In the genomic region with DNA sequence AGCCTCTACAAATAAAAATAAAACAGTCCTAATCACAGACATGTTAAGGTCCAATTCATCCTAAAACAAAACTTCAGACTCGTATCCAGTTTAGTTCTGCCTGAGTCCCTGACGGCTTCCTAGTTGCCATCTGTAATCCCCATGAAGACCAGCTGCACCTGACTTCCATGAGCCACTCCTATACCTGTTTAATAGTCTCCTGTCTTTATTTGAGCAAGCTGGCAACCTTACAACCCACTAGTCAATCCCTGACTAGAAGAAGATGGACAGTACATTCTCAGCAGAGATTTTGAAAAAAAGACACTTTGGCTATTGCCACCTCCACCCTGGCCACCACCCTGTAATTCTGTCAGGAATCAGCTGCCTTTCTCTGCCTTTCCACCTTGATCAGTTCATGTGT, we compare ENCODE assay signal across 36 cellular contexts.
"Had no signal": no experiment of that assay in that cellular context is flagged by ENCODE, and none has a peak within 500 bp of the region (broad histone marks: within the 10 kb centered on the region; RNA-seq: fewer than 3 reads in every experiment).

No MANE protein-coding gene starts in this region.

- H3K4me1 ChIP-seq: ascending aorta had no signal

- H3K9me3 Mint-ChIP-seq: activated B cell treated with CpG ODN at 0.5 μM for 24 hours; activated CD4-positive, alpha-beta memory T cell treated with anti-CD3 and anti-CD28 coated beads for 36 hours; activated CD4-positive, alpha-beta T cell treated with anti-CD3 and anti-CD28 coated beads, Interleukin-2, amount 10 ng/mL, durations not matched to agents 24 days and 14 days; activated CD8-positive, alpha-beta T cell treated with anti-CD3 and anti-CD28 coated beads for 36 hours; activated naive CD4-positive, alpha-beta T cell treated with anti-CD3 and anti-CD28 coated beads for 36 hours; activated naive CD4-positive, alpha-beta T cell treated with anti-CD3 and anti-CD28 coated beads, Interleukin-2, amount 50 U/mL, for 24 hours; activated naive CD8-positive, alpha-beta T cell treated with anti-CD3 and anti-CD28 coated beads, Interleukin-2, amount 10 ng/mL, durations not matched to agents 7 days and 5 days; activated naive CD8-positive, alpha-beta T cell treated with anti-CD3 and anti-CD28 coated beads, Interleukin-2, amount 50 U/mL, for 24 hours; activated T-cell treated with anti-CD3 and anti-CD28 coated beads, Interleukin-2, amount 50 U/mL, for 4 hours; activated T-cell treated with anti-CD3 and anti-CD28 coated beads, Interleukin-2, amount 50 U/mL, for 72 hours; activated T-helper 1 cell treated with anti-CD3 and anti-CD28 coated beads, Interleukin-12 subunit alpha, Interleukin-12 subunit beta, Interleukin-2, Interleukin-4 antibody, amounts not matched to agents 30 ng/mL and 10 ng/mL and 1 ng/mL, durations not matched to agents 14 hours and 24 hours and 36 hours; activated T-helper 17 cell treated with anti-CD3 and anti-CD28 coated beads, Interleukin-2, amount 50 U/mL, for 72 hours; brain; central memory CD8-positive, alpha-beta T cell; T-helper 1 cell treated with Interleukin-12 subunit alpha and Interleukin-12 subunit beta and Interleukin-4 antibody, amounts not matched to agents 30 μg/mL and 1 μg/mL, for 36 hours; T-helper 2 cell treated with Interferon-gamma antibody and Interleukin-4, amounts not matched to agents 5 μg/mL and 100 μg/mL, for 36 hours had no signal

- H3K4me3 ChIP-seq: ascending aorta, cardiac muscle cell had no signal

- H3K4me3 Mint-ChIP-seq: activated B cell treated with CpG ODN at 0.5 μM for 24 hours; activated CD4-positive, alpha-beta memory T cell treated with anti-CD3 and anti-CD28 coated beads for 36 hours; activated CD4-positive, alpha-beta T cell treated with anti-CD3 and anti-CD28 coated beads, Interleukin-2, amount 10 ng/mL, durations not matched to agents 24 days and 14 days; activated CD8-positive, alpha-beta T cell treated with anti-CD3 and anti-CD28 coated beads for 36 hours; activated naive CD4-positive, alpha-beta T cell treated with anti-CD3 and anti-CD28 coated beads for 36 hours; activated naive CD4-positive, alpha-beta T cell treated with anti-CD3 and anti-CD28 coated beads, Interleukin-2, amount 50 U/mL, for 24 hours; activated naive CD8-positive, alpha-beta T cell; activated naive CD8-positive, alpha-beta T cell treated with anti-CD3 and anti-CD28 coated beads, Interleukin-2, amount 10 ng/mL, durations not matched to agents 7 days and 5 days; activated naive CD8-positive, alpha-beta T cell treated with anti-CD3 and anti-CD28 coated beads, Interleukin-2, amount 50 U/mL, for 24 hours; activated T-cell treated with anti-CD3 and anti-CD28 coated beads, Interleukin-2, amount 50 U/mL, for 4 hours; activated T-cell treated with anti-CD3 and anti-CD28 coated beads, Interleukin-2, amount 50 U/mL, for 72 hours; activated T-helper 1 cell treated with anti-CD3 and anti-CD28 coated beads, Interleukin-12 subunit alpha, Interleukin-12 subunit beta, Interleukin-2, Interleukin-4 antibody, amounts not matched to agents 30 ng/mL and 10 ng/mL and 1 ng/mL, durations not matched to agents 14 hours and 24 hours and 36 hours; activated T-helper 17 cell treated with anti-CD3 and anti-CD28 coated beads, Interleukin-2, amount 50 U/mL, for 72 hours; brain; central memory CD8-positive, alpha-beta T cell; T-helper 1 cell treated with Interleukin-12 subunit alpha and Interleukin-12 subunit beta and Interleukin-4 antibody, amounts not matched to agents 30 μg/mL and 1 μg/mL, for 36 hours; T-helper 2 cell treated with Interferon-gamma antibody and Interleukin-4, amounts not matched to agents 5 μg/mL and 100 μg/mL, for 36 hours had no signal

- H3K36me3 ChIP-seq: ascending aorta, cardiac muscle cell had no signal

- DNase-seq: activated B cell treated with CpG ODN at 0.5 μM for 24 hours; activated CD4-positive, alpha-beta memory T cell treated with anti-CD3 and anti-CD28 coated beads for 36 hours; activated CD4-positive, alpha-beta T cell treated with anti-CD3 and anti-CD28 coated beads for 4 hours; activated CD4-positive, alpha-beta T cell treated with anti-CD3 and anti-CD28 coated beads, Interleukin-2, amount 10 ng/mL, durations not matched to agents 24 days and 14 days; activated CD4-positive, alpha-beta T cell treated with anti-CD3 and anti-CD28 coated beads, Interleukin-2, amount 50 U/mL, for 1 hour; activated CD4-positive, alpha-beta T cell treated with anti-CD3 and anti-CD28 coated beads, Interleukin-2, amount 50 U/mL, for 4 hours; activated CD4-positive, CD25-positive, alpha-beta regulatory T cell treated with anti-CD3 and anti-CD28 coated beads, Interleukin-2, amount 50 U/mL, for 72 hours; activated CD8-positive, alpha-beta memory T cell treated with anti-CD3 and anti-CD28 coated beads, Interleukin-2, amount 50 U/mL, for 4 hours; activated CD8-positive, alpha-beta T cell treated with anti-CD3 and anti-CD28 coated beads for 36 hours; activated effector memory CD4-positive, alpha-beta T cell treated with anti-CD3 and anti-CD28 coated beads, Interleukin-2, amount 50 U/mL, for 16 hours; activated gamma-delta T cell treated with Interleukin-2 at 50 U/mL for 16 hours; activated naive CD4-positive, alpha-beta T cell; activated naive CD4-positive, alpha-beta T cell treated with anti-CD3 and anti-CD28 coated beads for 36 hours; activated naive CD8-positive, alpha-beta T cell treated with anti-CD3 and anti-CD28 coated beads, Interleukin-2, amount 10 ng/mL, durations not matched to agents 7 days and 5 days; activated naive CD8-positive, alpha-beta T cell treated with anti-CD3 and anti-CD28 coated beads, Interleukin-2, amount 50 U/mL, for 24 hours; activated T-cell treated with anti-CD3 and anti-CD28 coated beads for 4 hours; activated T-cell treated with anti-CD3 and anti-CD28 coated beads, Interleukin-2, amount 50 U/mL, for 1 hour; activated T-cell treated with anti-CD3 and anti-CD28 coated beads, Interleukin-2, amount 50 U/mL, for 4 hours; activated T-cell treated with anti-CD3 and anti-CD28 coated beads, Interleukin-2, amount 50 U/mL, for 72 hours; amygdala; anterior cingulate cortex; caudate nucleus; cerebellar nuclear complex; T-helper 1 cell; T-helper 2 cell; T-helper 9 cell had no signal

- ATAC-seq: activated CD8-positive, alpha-beta T cell treated with anti-CD3 and anti-CD28 coated beads for 36 hours; activated naive CD8-positive, alpha-beta T cell treated with anti-CD3 and anti-CD28 coated beads, Interleukin-2, amount 50 U/mL, for 24 hours; activated T-cell treated with anti-CD3 and anti-CD28 coated beads, Interleukin-2, amount 50 U/mL, for 4 hours; activated T-cell treated with anti-CD3 and anti-CD28 coated beads, Interleukin-2, amount 50 U/mL, for 72 hours; activated T-helper 17 cell treated with anti-CD3 and anti-CD28 coated beads, Interleukin-2, amount 50 U/mL, for 72 hours had no signal

- H3K4me1 Mint-ChIP-seq: activated B cell treated with CpG ODN at 0.5 μM for 24 hours; activated CD4-positive, alpha-beta T cell treated with anti-CD3 and anti-CD28 coated beads, Interleukin-2, amount 10 ng/mL, durations not matched to agents 24 days and 14 days; activated naive CD4-positive, alpha-beta T cell treated with anti-CD3 and anti-CD28 coated beads, Interleukin-2, amount 50 U/mL, for 24 hours; activated naive CD8-positive, alpha-beta T cell treated with anti-CD3 and anti-CD28 coated beads, Interleukin-2, amount 10 ng/mL, durations not matched to agents 7 days and 5 days; activated naive CD8-positive, alpha-beta T cell treated with anti-CD3 and anti-CD28 coated beads, Interleukin-2, amount 50 U/mL, for 24 hours; activated T-helper 17 cell treated with anti-CD3 and anti-CD28 coated beads, Interleukin-2, amount 50 U/mL, for 72 hours; brain; central memory CD8-positive, alpha-beta T cell had no signal

- H3K9me3 ChIP-seq: ascending aorta had no signal

- H3K36me3 Mint-ChIP-seq: activated CD4-positive, alpha-beta memory T cell treated with anti-CD3 and anti-CD28 coated beads for 36 hours; activated naive CD4-positive, alpha-beta T cell treated with anti-CD3 and anti-CD28 coated beads, Interleukin-2, amount 50 U/mL, for 24 hours; activated naive CD8-positive, alpha-beta T cell; activated naive CD8-positive, alpha-beta T cell treated with anti-CD3 and anti-CD28 coated beads, Interleukin-2, amount 10 ng/mL, durations not matched to agents 7 days and 5 days; brain had no signal

- H3K27ac Mint-ChIP-seq: activated B cell treated with CpG ODN at 0.5 μM for 24 hours; activated CD4-positive, alpha-beta memory T cell treated with anti-CD3 and anti-CD28 coated beads for 36 hours; activated CD4-positive, alpha-beta T cell treated with anti-CD3 and anti-CD28 coated beads, Interleukin-2, amount 10 ng/mL, durations not matched to agents 24 days and 14 days; activated CD8-positive, alpha-beta T cell treated with anti-CD3 and anti-CD28 coated beads for 36 hours; activated naive CD4-positive, alpha-beta T cell treated with anti-CD3 and anti-CD28 coated beads for 36 hours; activated naive CD4-positive, alpha-beta T cell treated with anti-CD3 and anti-CD28 coated beads, Interleukin-2, amount 50 U/mL, for 24 hours; activated naive CD8-positive, alpha-beta T cell; activated naive CD8-positive, alpha-beta T cell treated with anti-CD3 and anti-CD28 coated beads, Interleukin-2, amount 10 ng/mL, durations not matched to agents 7 days and 5 days; activated naive CD8-positive, alpha-beta T cell treated with anti-CD3 and anti-CD28 coated beads, Interleukin-2, amount 50 U/mL, for 24 hours; activated T-cell treated with anti-CD3 and anti-CD28 coated beads, Interleukin-2, amount 50 U/mL, for 72 hours; activated T-helper 1 cell treated with anti-CD3 and anti-CD28 coated beads, Interleukin-12 subunit alpha, Interleukin-12 subunit beta, Interleukin-2, Interleukin-4 antibody, amounts not matched to agents 30 ng/mL and 10 ng/mL and 1 ng/mL, durations not matched to agents 14 hours and 24 hours and 36 hours; activated T-helper 17 cell treated with anti-CD3 and anti-CD28 coated beads, Interleukin-2, amount 50 U/mL, for 72 hours; brain; T-helper 1 cell treated with Interleukin-12 subunit alpha and Interleukin-12 subunit beta and Interleukin-4 antibody, amounts not matched to agents 30 μg/mL and 1 μg/mL, for 36 hours; T-helper 2 cell treated with Interferon-gamma antibody and Interleukin-4, amounts not matched to agents 5 μg/mL and 100 μg/mL, for 36 hours had no signal
